ENCODE assay signal across 2 cellular contexts in genomic region chr5:112192072-112192471, GRCh38.
TF ChIP-seq lines count a peak whose summit lies in the region.

No MANE protein-coding gene starts in this region.

TF ChIP-seq in HepG2, 621 proteins besides CTCF, POLR2A, EP300 and RAD21 (continued from another document):
- TF ChIP-seq UBTF (CRISPR knock-in tag; IDR thresholded peaks at IDR 0.05) (no peak), NR0B2 (CRISPR knock-in tag; IDR thresholded peaks at IDR 0.05) (no peak), ZFP37 (CRISPR knock-in tag; IDR thresholded peaks at IDR 0.05; ENCODE audit: borderline replicate concordance) (no peak), CERS6 (CRISPR knock-in tag; IDR thresholded peaks at IDR 0.05) (no peak), ZBTB38 (CRISPR knock-in tag; IDR thresholded peaks at IDR 0.05) (no peak), RFXANK (CRISPR knock-in tag; IDR thresholded peaks at IDR 0.05) (no peak), NR2C2 (CRISPR knock-in tag; IDR thresholded peaks at IDR 0.05; ENCODE audit: borderline replicate concordance) (no peak), DDIT3 (CRISPR knock-in tag; IDR thresholded peaks at IDR 0.05) (no peak)

TF ChIP-seq in GM12878, 131 proteins besides CTCF, POLR2A, EP300 and RAD21:
- TF ChIP-seq ZNF687 (IDR thresholded peaks at IDR 0.05) (no peak), MLLT1 (IDR thresholded peaks at IDR 0.05) (no peak), IKZF2 (IDR thresholded peaks at IDR 0.05) (no peak), SUPT20H (IDR thresholded peaks at IDR 0.05; ENCODE audit: borderline replicate concordance, control insufficient read depth, low read depth, low read length) (no peak), RAD51 (IDR thresholded peaks at IDR 0.05) (no peak), EZH2 (IDR thresholded peaks at IDR 0.05; ENCODE audit: borderline replicate concordance, control insufficient read depth, low read depth, low read length) (no peak), HDGF (IDR thresholded peaks at IDR 0.05) (no peak), SMARCA5 (IDR thresholded peaks at IDR 0.05) (no peak), MYB (IDR thresholded peaks at IDR 0.05; ENCODE audit: borderline replicate concordance, low read depth, low read length) (no peak), NBN (IDR thresholded peaks at IDR 0.05) (no peak)
